In genomic region chr16:73232555-73233422, GRCh38 we compare ENCODE assay signal across 8 cellular contexts.
DNase-seq lines count a peak whose midpoint lies in the region; ATAC-seq and TF ChIP-seq lines count a peak whose summit lies in the region.

No MANE protein-coding gene starts in this region.

- H3K27ac Mint-ChIP-seq in glutamatergic neuron (ENCODE audit: unreplicated experiment) = peak overlapping the region; percentile 85
- H3K27ac Mint-ChIP-seq in activated T-cell treated with anti-CD3 and anti-CD28 coated beads, Interleukin-2, amount 50 U/mL, for 24 hours = no peak overlapping the region
- no peak overlapping the region for H3K27ac Mint-ChIP-seq in activated CD4-positive, alpha-beta memory T cell treated with anti-CD3 and anti-CD28 coated beads for 36 hours

- H3K27me3 ChIP-seq in effector memory CD4-positive, alpha-beta T cell (replicated peaks; ENCODE audit: control insufficient read depth, insufficient read depth, low read length, poor library complexity, severe bottlenecking) = no peaks in the 10 kb centered on the region

- H3K4me3 Mint-ChIP-seq in glutamatergic neuron (ENCODE audit: unreplicated experiment) = peak overlapping the region; percentile 75
- H3K4me3 Mint-ChIP-seq in activated T-cell treated with anti-CD3 and anti-CD28 coated beads, Interleukin-2, amount 50 U/mL, for 24 hours = no peak overlapping the region
- no peak overlapping the region for H3K4me3 Mint-ChIP-seq in activated CD4-positive, alpha-beta memory T cell treated with anti-CD3 and anti-CD28 coated beads for 36 hours

- peaks cover 4% of the 10 kb centered on the region for H3K9me3 Mint-ChIP-seq in glutamatergic neuron (ENCODE audit: unreplicated experiment)
- no peaks in the 10 kb centered on the region for H3K9me3 Mint-ChIP-seq in activated T-cell treated with anti-CD3 and anti-CD28 coated beads, Interleukin-2, amount 50 U/mL, for 24 hours
- peaks cover 9% of the 10 kb centered on the region for H3K9me3 Mint-ChIP-seq in activated CD4-positive, alpha-beta memory T cell treated with anti-CD3 and anti-CD28 coated beads for 36 hours

- TF ChIP-seq CTCF in glutamatergic neuron (IDR thresholded peaks at IDR 0.05; ENCODE audit: partially characterized antibody, unreplicated experiment) = no peak

- no peaks in the 10 kb centered on the region for H3K9me3 ChIP-seq in effector memory CD4-positive, alpha-beta T cell (ENCODE audit: control insufficient read depth, low read length)

- H3K27ac ChIP-seq in effector memory CD4-positive, alpha-beta T cell (ENCODE audit: insufficient read depth, low read length, poor library complexity, severe bottlenecking) = no peak overlapping the region

- peaks cover 30% of the 10 kb centered on the region for H3K4me1 Mint-ChIP-seq in glutamatergic neuron (ENCODE audit: low read depth, unreplicated experiment)
- H3K4me1 Mint-ChIP-seq in activated T-cell treated with anti-CD3 and anti-CD28 coated beads, Interleukin-2, amount 50 U/mL, for 24 hours (ENCODE audit: low read depth) = no peaks in the 10 kb centered on the region
- H3K4me1 Mint-ChIP-seq in activated CD4-positive, alpha-beta memory T cell treated with anti-CD3 and anti-CD28 coated beads for 36 hours (ENCODE audit: low read depth) = no peaks in the 10 kb centered on the region

- POLR2A ChIA-PET in activated CD4-positive, alpha-beta memory T cell treated with anti-CD3 and anti-CD28 coated beads for 36 hours (lab: Charles Lee) = no interaction called here

- no peaks in the 10 kb centered on the region for H3K36me3 ChIP-seq in effector memory CD4-positive, alpha-beta T cell (ENCODE audit: control insufficient read depth, insufficient read depth, low read length)

- ATAC-seq in HG02588 (IDR thresholded peaks at IDR 0.05; ENCODE audit: unreplicated experiment) = no peak

- no peak overlapping the region for H3K4me3 ChIP-seq in effector memory CD4-positive, alpha-beta T cell (ENCODE audit: insufficient read depth, low read depth, low read length, poor library complexity, severe bottlenecking)

- no peaks in the 10 kb centered on the region for H3K36me3 Mint-ChIP-seq in glutamatergic neuron (ENCODE audit: unreplicated experiment)
- H3K36me3 Mint-ChIP-seq in activated T-cell treated with anti-CD3 and anti-CD28 coated beads, Interleukin-2, amount 50 U/mL, for 24 hours (ENCODE audit: low read depth) = no peaks in the 10 kb centered on the region
- H3K36me3 Mint-ChIP-seq in activated CD4-positive, alpha-beta memory T cell treated with anti-CD3 and anti-CD28 coated beads for 36 hours = no peaks in the 10 kb centered on the region

- peak; percentile 97 for DNase-seq in EL
- peak; percentile 86 for DNase-seq in RPMI7951 (ENCODE audit: low read depth)
- no peak for DNase-seq in glutamatergic neuron
- DNase-seq in renal cortical epithelial cell (ENCODE audit: low read depth) = peak; percentile 88
- no peak for DNase-seq in activated T-cell treated with anti-CD3 and anti-CD28 coated beads, Interleukin-2, amount 50 U/mL, for 24 hours
- DNase-seq in activated CD4-positive, alpha-beta memory T cell treated with anti-CD3 and anti-CD28 coated beads for 36 hours = no peak
- no peak for DNase-seq in effector memory CD4-positive, alpha-beta T cell

- intact Hi-C loops in activated CD4-positive, alpha-beta memory T cell treated with anti-CD3 and anti-CD28 coated beads for 36 hours (cut with micrococcal nuclease) = no loop called here

- H3K4me1 ChIP-seq in effector memory CD4-positive, alpha-beta T cell (ENCODE audit: control insufficient read depth, insufficient read depth, low read length, poor library complexity, severe bottlenecking) = no peaks in the 10 kb centered on the region

- H3K27me3 Mint-ChIP-seq in glutamatergic neuron (ENCODE audit: unreplicated experiment) = peaks cover 2% of the 10 kb centered on the region
- no peaks in the 10 kb centered on the region for H3K27me3 Mint-ChIP-seq in activated T-cell treated with anti-CD3 and anti-CD28 coated beads, Interleukin-2, amount 50 U/mL, for 24 hours
- no peaks in the 10 kb centered on the region for H3K27me3 Mint-ChIP-seq in activated CD4-positive, alpha-beta memory T cell treated with anti-CD3 and anti-CD28 coated beads for 36 hours

- CTCF ChIA-PET in activated CD4-positive, alpha-beta memory T cell treated with anti-CD3 and anti-CD28 coated beads for 36 hours (lab: Charles Lee) = no interaction called here

Comparison
In these comparisons a context has a peak if more than half of its experiments do, and no peak if none do; other contexts are left out.
1. DNase-seq: peak in EL (single experiment), RPMI7951 (single experiment) and renal cortical epithelial cell (single experiment); none in glutamatergic neuron (single experiment), activated T-cell treated with anti-CD3 and anti-CD28 coated beads, Interleukin-2, amount 50 U/mL, for 24 hours (single experiment), activated CD4-positive, alpha-beta memory T cell treated with anti-CD3 and anti-CD28 coated beads for 36 hours (single experiment) and effector memory CD4-positive, alpha-beta T cell (0 of 3).